Comparison of ENCODE assay signal across 17 cellular contexts in genomic region chr7:2628137-2628482, GRCh38. TPM values are rescaled to one million over a fixed set of nuclear protein-coding genes. Genes with fewer than 3 reads are reported as not detected.
DNase-seq lines count a peak whose midpoint lies in the region; TF ChIP-seq lines count a peak whose summit lies in the region.
"Had no signal": no experiment of that assay in that cellular context is flagged by ENCODE, and none has a peak within 500 bp of the region (broad histone marks: within the 10 kb centered on the region; RNA-seq: fewer than 3 reads in every experiment).

No MANE protein-coding gene starts in this region.

- TF ChIP-seq CTCF in HFFc6 (IDR thresholded peaks at IDR 0.05) = no peak

- peaks cover 23% of the 10 kb centered on the region for H3K4me1 Mint-ChIP-seq in HFFc6 (ENCODE audit: low read depth)
- H3K4me1 Mint-ChIP-seq in CD4-positive, alpha-beta memory T cell = peaks cover 2 to 10% (median 7%) of the 10 kb centered on the region in 4 donors

- no peak overlapping the region for H3K4me2 ChIP-seq in mesendoderm (ENCODE audit: low read length)
- H3K4me2 ChIP-seq: KMS-11 had no signal

- no peak overlapping the region for H2BK120ac ChIP-seq in mesendoderm (ENCODE audit: low read depth, low read length)

- DNase-seq in HFFc6 (no peak), SK-MEL-5 (ENCODE audit: low read depth, low spot score) (peak; percentile 88), mesendoderm (no peak), substantia nigra (lab: John Stamatoyannopoulos, UW) (peak in 5 of 49 donors; percentile 7 to 30 (median 22)), NCI-H2227 treated with DMSO at 0.1 percent for 48 hours (lab: John Stamatoyannopoulos, UW) (no peak), NCI-H1436 (lab: John Stamatoyannopoulos, UW) (no peak)
- DNase-seq in CD4-positive, alpha-beta memory T cell = no peak
- DNase-seq: BE2C, DMS79 treated with DMSO at 0.1 percent for 48 hours, MM.1S, NCI-H1105 treated with DMSO at 0.1 percent for 48 hours, NCI-H187 treated with DMSO at 0.1 percent for 48 hours, NCI-H2171, NCI-H82, Right ventricle myocardium superior had no signal

- no peak overlapping the region for H3K4me3 Mint-ChIP-seq in HFFc6
- H3K4me3 Mint-ChIP-seq in CD4-positive, alpha-beta memory T cell = no peak overlapping the region

- H3K18ac ChIP-seq in mesendoderm (ENCODE audit: low read length) = no peak overlapping the region

- H3K27me3 ChIP-seq in mesendoderm (ENCODE audit: insufficient read depth, low read length, poor library complexity) = no peaks in the 10 kb centered on the region
- no peaks in the 10 kb centered on the region for H3K27me3 ChIP-seq in CD4-positive, alpha-beta memory T cell (ENCODE audit: insufficient read depth, low read length)
- H3K27me3 ChIP-seq: BE2C had no signal

- no peaks in the 10 kb centered on the region for H3K36me3 ChIP-seq in mesendoderm (ENCODE audit: control insufficient read depth, insufficient read depth, low read length)
- no peaks in the 10 kb centered on the region for H3K36me3 ChIP-seq in CD4-positive, alpha-beta memory T cell (ENCODE audit: insufficient read depth, low read length)
- H3K36me3 ChIP-seq: BE2C had no signal

- peak overlapping the region; percentile 25 for H3K56ac ChIP-seq in mesendoderm (ENCODE audit: low read length)

- 0 out of 2 replicates have a peak overlapping the region, but pooled peaks have one; percentile 5 for H3K27ac Mint-ChIP-seq in HFFc6
- H3K27ac Mint-ChIP-seq in CD4-positive, alpha-beta memory T cell = no peak overlapping the region

- H3K27ac ChIP-seq in mesendoderm (ENCODE audit: low read depth, low read length) (no peak overlapping the region), substantia nigra (ENCODE audit: low read depth, low read length, poor library complexity, severe bottlenecking) (peak overlapping the region; percentile 16)
- no peak overlapping the region for H3K27ac ChIP-seq in CD4-positive, alpha-beta memory T cell (ENCODE audit: low read depth, low read length)
- H3K27ac ChIP-seq: KMS-11 had no signal

- H4K8ac ChIP-seq in mesendoderm (ENCODE audit: low read depth, low read length) = no peak overlapping the region

- H3K9ac ChIP-seq in mesendoderm (ENCODE audit: low read length) = no peak overlapping the region
- H3K9ac ChIP-seq: KMS-11 had no signal

- H2BK15ac ChIP-seq in mesendoderm (replicated peaks; ENCODE audit: low read depth) = no peak overlapping the region

- no peaks in the 10 kb centered on the region for H3K9me3 ChIP-seq in CD4-positive, alpha-beta memory T cell (ENCODE audit: control insufficient read depth in 1 of 2, low read length in 2 of 2)
- H3K9me3 ChIP-seq: BE2C had no signal

- peaks cover 12% of the 10 kb centered on the region for H3K79me2 ChIP-seq in mesendoderm (ENCODE audit: control insufficient read depth, insufficient read depth, low read length)

- H4K5ac ChIP-seq in mesendoderm (ENCODE audit: low read length) = no peak overlapping the region

- POLR2A ChIA-PET in CD4-positive, alpha-beta memory T cell (lab: Charles Lee; ENCODE audit: partially characterized antibody) = no interaction called here

- no CpG with 5 or more reads among the region's 12 CpGs for WGBS in mesendoderm (ENCODE audit: extremely low coverage, insufficient coverage, low lambda C conversion rate)

- H2BK5ac ChIP-seq in mesendoderm (ENCODE audit: low read length) = no peak overlapping the region

- intact Hi-C loops in CD4-positive, alpha-beta memory T cell (cut with micrococcal nuclease) = no loop called here

- CTCF ChIA-PET in CD4-positive, alpha-beta memory T cell (lab: Charles Lee; ENCODE audit: partially characterized antibody) = no interaction called here

- in situ Hi-C loops in SK-MEL-5 (cut with HindIII; ENCODE audit: low pct_unique_long_range_greater_than_20kb, low sequenced_read_pairs) = no loop called here

- peaks cover 2% of the 10 kb centered on the region for H3K79me1 ChIP-seq in mesendoderm (ENCODE audit: low read length)

- H3K27me3 Mint-ChIP-seq in HFFc6 (ENCODE audit: insufficient read depth) = peaks cover 3% of the 10 kb centered on the region
- peaks cover 0 to 5% of the 10 kb centered on the region in 2 donors for H3K27me3 Mint-ChIP-seq in CD4-positive, alpha-beta memory T cell

- H3K4me1 ChIP-seq in mesendoderm (ENCODE audit: control insufficient read depth, low read depth, low read length) = peaks cover 2% of the 10 kb centered on the region
- peaks cover 16% of the 10 kb centered on the region for H3K4me1 ChIP-seq in CD4-positive, alpha-beta memory T cell (ENCODE audit: insufficient read depth, low read length)

- H3K23ac ChIP-seq in mesendoderm (ENCODE audit: low read length) = no peak overlapping the region

- no peaks in the 10 kb centered on the region for H3K9me3 Mint-ChIP-seq in HFFc6
- no peaks in the 10 kb centered on the region for H3K9me3 Mint-ChIP-seq in CD4-positive, alpha-beta memory T cell

- H3K4ac ChIP-seq in mesendoderm (ENCODE audit: low read depth, low read length) = no peak overlapping the region

- no peak overlapping the region for H2AK5ac ChIP-seq in mesendoderm (ENCODE audit: low read length)

- no peaks in the 10 kb centered on the region for H3K36me3 Mint-ChIP-seq in HFFc6 (ENCODE audit: low read depth)
- no peaks in the 10 kb centered on the region for H3K36me3 Mint-ChIP-seq in CD4-positive, alpha-beta memory T cell

- H3K4me3 ChIP-seq in mesendoderm (ENCODE audit: low read length) = no peak overlapping the region
- no peak overlapping the region for H3K4me3 ChIP-seq in CD4-positive, alpha-beta memory T cell (ENCODE audit: low read length in 2 of 2)

RNA-seq across cellular contexts. Expression of gene TTYH3, which starts 3.7 kb away (rescaled TPM):
- 100 to 1,000 TPM; 117 to 147 (median 123) TPM for total RNA-seq in HFFc6 (2021; fragmentation: NEBNext Ultra II Directional; extraction: Animal tissue kit (Norgen Biotek cat#: 25700))
- 156 and 169 TPM in 2 replicates for total RNA-seq in SK-MEL-5 (2014; rRNA removed; shearing (Covaris generic))
- polyA plus RNA-seq in SK-MEL-5 (2015; cell fraction: cytosol; rRNA removed) = 1,380 and 1,624 TPM in 2 replicates
- polyA plus RNA-seq in SK-MEL-5 (2015; cell fraction: nucleus; rRNA removed) = 735 and 798 TPM in 2 replicates
- polyA plus RNA-seq in mesendoderm (2013, experiment 1 of 2) = 98.9 TPM
- 97.0 TPM for polyA plus RNA-seq in mesendoderm (2013, experiment 2 of 2)
- 10 to 100 TPM; 10.3 to 12.0 TPM for total RNA-seq in CD4-positive, alpha-beta memory T cell
- 1 to 10 TPM in 1 of 2 donors, under 1 TPM in 1; 0.14 to 1.3 TPM for polyA plus RNA-seq in CD4-positive, alpha-beta memory T cell

RNA-seq across cellular contexts. Expression of gene AMZ1, which starts 59.9 kb away (rescaled TPM):
- total RNA-seq in HFFc6 (2021; fragmentation: NEBNext Ultra II Directional; extraction: Animal tissue kit (Norgen Biotek cat#: 25700)) = 10 to 100 TPM in 2 of 6 experiments, 1 to 10 TPM in 4; 6.2 to 11.3 (median 7.8) TPM
- 0.53 and 1.8 TPM in 2 replicates for total RNA-seq in SK-MEL-5 (2014; rRNA removed; shearing (Covaris generic))
- 0.77 and 1.1 TPM in 2 replicates for polyA plus RNA-seq in SK-MEL-5 (2015; cell fraction: cytosol; rRNA removed)
- polyA plus RNA-seq in SK-MEL-5 (2015; cell fraction: nucleus; rRNA removed) = 3.8 and 4.5 TPM in 2 replicates
- polyA plus RNA-seq in mesendoderm (2013, experiment 1 of 2) = 0.28 TPM
- polyA plus RNA-seq in mesendoderm (2013, experiment 2 of 2) = 0.34 TPM
- 1 to 10 TPM; 1.6 to 2.0 TPM for total RNA-seq in CD4-positive, alpha-beta memory T cell
- under 1 TPM in 1 of 2 donors, not detected in 1; 0.15 TPM for polyA plus RNA-seq in CD4-positive, alpha-beta memory T cell
- total RNA-seq: NCI-H460 had no signal

Comparison
In these comparisons a context has a peak if more than half of its experiments do, and no peak if none do; other contexts are left out.
1. RNA of gene TTYH3, which starts 3.7 kb away (total RNA-seq): 156 to 169 TPM in SK-MEL-5 and 117 to 147 TPM in HFFc6; 10.3 to 12.0 TPM in CD4-positive, alpha-beta memory T cell; every median in the first group is over 4 times any median in the second.